In genomic region chr13:94157705-94158218, GRCh38 we compare ENCODE assay signal across 21 cellular contexts.
DNase-seq lines count a peak whose midpoint lies in the region; ATAC-seq and TF ChIP-seq lines count a peak whose summit lies in the region.
"Had no signal": no experiment of that assay in that cellular context is flagged by ENCODE, and none has a peak within 500 bp of the region (broad histone marks: within the 10 kb centered on the region; RNA-seq: fewer than 3 reads in every experiment).

No MANE protein-coding gene starts in this region.

- CTCF ChIA-PET in MCF 10A (lab: Yijun Ruan, JAX): interaction anchor here (0.5 kb wide), 1 partner anchor 932 kb away, joined by 3 read pairs; no protein-coding TSS in a partner anchor

- H3K4me3 Mint-ChIP-seq in MCF 10A (ENCODE audit: unreplicated experiment): no peak overlapping the region
- no peak overlapping the region for H3K4me3 Mint-ChIP-seq in activated T-cell treated with anti-CD3 and anti-CD28 coated beads, Interleukin-2, amount 50 U/mL, for 24 hours
- H3K4me3 Mint-ChIP-seq: effector memory CD8-positive, alpha-beta T cell; stimulated activated naive CD8-positive, alpha-beta T cell treated with anti-CD3 and anti-CD28 coated beads, Interleukin-15, amount 100 ng/mL, for 72 hours had no signal

- no peaks in the 10 kb centered on the region for H3K4me1 ChIP-seq in breast epithelium
- peaks cover 2 to 3% of the 10 kb centered on the region in 2 donors for H3K4me1 ChIP-seq in aorta (ENCODE audit: control insufficient read depth in 1 of 2, insufficient read depth in 2 of 2, low read length in 2 of 2)
- H3K4me1 ChIP-seq: BE2C had no signal

- H3K27me3 ChIP-seq in breast epithelium: no peaks in the 10 kb centered on the region
- H3K27me3 ChIP-seq in aorta (ENCODE audit: control insufficient read depth in 1 of 2, insufficient read depth in 2 of 2, low read length in 1 of 2): no peaks in the 10 kb centered on the region
- H3K27me3 ChIP-seq: BE2C, upper lobe of left lung had no signal

- POLR2A ChIA-PET in MCF 10A (lab: Yijun Ruan, JAX): interaction anchor here (0.6 to 1.5 kb wide), 3 partner anchors 10 to 188 kb away, joined by 3 to 4 read pairs (median 3); no protein-coding TSS in a partner anchor

- DNase-seq in MCF 10A (ENCODE audit: unreplicated experiment) (peak; percentile 60), breast epithelium (ENCODE audit: low spot score in 2 of 2) (no peak), globus pallidus (ENCODE audit: low spot score) (peak; percentile 32), midbrain (lab: John Stamatoyannopoulos, UW) (peak; percentile 42), aorta (no peak), SHP77 treated with DMSO at 0.1 percent for 48 hours (lab: John Stamatoyannopoulos, UW) (no peak), HuH-7.5 (ENCODE audit: low spot score) (no peak)
- DNase-seq in activated T-cell treated with anti-CD3 and anti-CD28 coated beads, Interleukin-2, amount 50 U/mL, for 24 hours: no peak
- DNase-seq: 8988T; activated CD4-positive, alpha-beta T cell treated with anti-CD3 and anti-CD28 coated beads, Interleukin-2, amount 50 U/mL, for 48 hours; activated naive CD4-positive, alpha-beta T cell; BE2C; effector memory CD8-positive, alpha-beta T cell; kidney glomerular epithelial cell; NCI-H1417; NCI-H526 treated with DMSO at 0.1 percent for 48 hours; SIG-M5; stimulated activated naive CD8-positive, alpha-beta T cell treated with anti-CD3 and anti-CD28 coated beads, Interleukin-15, amount 100 ng/mL, for 72 hours; T-helper 1 cell; upper lobe of left lung had no signal

- no peaks in the 10 kb centered on the region for H3K9me3 Mint-ChIP-seq in MCF 10A (ENCODE audit: unreplicated experiment)
- peaks cover 2% of the 10 kb centered on the region for H3K9me3 Mint-ChIP-seq in activated T-cell treated with anti-CD3 and anti-CD28 coated beads, Interleukin-2, amount 50 U/mL, for 24 hours
- H3K9me3 Mint-ChIP-seq: effector memory CD8-positive, alpha-beta T cell had no signal

- H3K36me3 ChIP-seq in breast epithelium (no peaks in the 10 kb centered on the region), aorta (ENCODE audit: control insufficient read depth in 1 of 2, insufficient read depth in 2 of 2, low read length in 1 of 2) (no peaks in the 10 kb centered on the region)
- H3K36me3 ChIP-seq: BE2C, upper lobe of left lung had no signal

- H3K36me3 Mint-ChIP-seq in MCF 10A (ENCODE audit: insufficient read depth, unreplicated experiment): peaks cover 5% of the 10 kb centered on the region
- no peaks in the 10 kb centered on the region for H3K36me3 Mint-ChIP-seq in activated T-cell treated with anti-CD3 and anti-CD28 coated beads, Interleukin-2, amount 50 U/mL, for 24 hours (ENCODE audit: low read depth)

- intact Hi-C loops in MCF 10A (cut with micrococcal nuclease): no loop called here
- intact Hi-C loops in breast epithelium (cut with DNase I; ENCODE audit: low total_unique reads): no loop called here
- intact Hi-C loops in aorta (cut with DNase I): no loop called here

- WGBS in aorta, 2 donors: 14 to 28% methylated on average over 2 of the region's 2 CpGs

- H3K4me3 ChIP-seq in breast epithelium (no peak overlapping the region), aorta (ENCODE audit: low read length in 2 of 2) (no peak overlapping the region)
- H3K4me3 ChIP-seq: upper lobe of left lung had no signal

- TF ChIP-seq POLR2A in breast epithelium (IDR thresholded peaks at IDR 0.05): no peak

- peak; percentile 77 for ATAC-seq in aorta (ENCODE audit: low FRiP score)
- ATAC-seq: effector memory CD8-positive, alpha-beta T cell; stimulated activated naive CD8-positive, alpha-beta T cell treated with anti-CD3 and anti-CD28 coated beads, Interleukin-15, amount 100 ng/mL, for 72 hours had no signal

- H3K9me3 ChIP-seq in breast epithelium (no peaks in the 10 kb centered on the region), aorta (ENCODE audit: control insufficient read depth, low read length) (no peaks in the 10 kb centered on the region)
- H3K9me3 ChIP-seq: BE2C, upper lobe of left lung had no signal

- no TSS peak for BruUV-seq in MCF 10A (replicated peaks; lab: Mats Ljungman, UMichigan)

- no peaks in the 10 kb centered on the region for H3K27me3 Mint-ChIP-seq in MCF 10A (ENCODE audit: insufficient read depth, unreplicated experiment)
- no peaks in the 10 kb centered on the region for H3K27me3 Mint-ChIP-seq in activated T-cell treated with anti-CD3 and anti-CD28 coated beads, Interleukin-2, amount 50 U/mL, for 24 hours
- H3K27me3 Mint-ChIP-seq: stimulated activated naive CD8-positive, alpha-beta T cell treated with anti-CD3 and anti-CD28 coated beads, Interleukin-15, amount 100 ng/mL, for 72 hours had no signal

- TF ChIP-seq CTCF in MCF 10A (IDR thresholded peaks at IDR 0.05; ENCODE audit: unreplicated experiment): no peak
- no peak for TF ChIP-seq CTCF in breast epithelium (IDR thresholded peaks at IDR 0.05)

- peaks cover 41% of the 10 kb centered on the region for H3K4me1 Mint-ChIP-seq in MCF 10A (ENCODE audit: insufficient read depth, unreplicated experiment)
- no peaks in the 10 kb centered on the region for H3K4me1 Mint-ChIP-seq in activated T-cell treated with anti-CD3 and anti-CD28 coated beads, Interleukin-2, amount 50 U/mL, for 24 hours (ENCODE audit: low read depth)
- H3K4me1 Mint-ChIP-seq: stimulated activated naive CD8-positive, alpha-beta T cell treated with anti-CD3 and anti-CD28 coated beads, Interleukin-15, amount 100 ng/mL, for 72 hours had no signal

- H3K27ac ChIP-seq in breast epithelium: no peak overlapping the region
- no peak overlapping the region for H3K27ac ChIP-seq in aorta (ENCODE audit: low read depth in 1 of 2, low read length in 2 of 2)
- H3K27ac ChIP-seq: upper lobe of left lung, VCaP had no signal

- H3K27ac Mint-ChIP-seq in MCF 10A (ENCODE audit: low read depth, unreplicated experiment): peak overlapping the region; percentile 68
- H3K27ac Mint-ChIP-seq in activated T-cell treated with anti-CD3 and anti-CD28 coated beads, Interleukin-2, amount 50 U/mL, for 24 hours: no peak overlapping the region
- H3K27ac Mint-ChIP-seq: stimulated activated naive CD8-positive, alpha-beta T cell treated with anti-CD3 and anti-CD28 coated beads, Interleukin-15, amount 100 ng/mL, for 72 hours had no signal

Comparison
In these comparisons a context has a peak if more than half of its experiments do, and no peak if none do; other contexts are left out.
1. DNase-seq: peak in MCF 10A (single experiment), globus pallidus (single experiment) and midbrain (single experiment); none in breast epithelium (0 of 2), aorta (0 of 2), SHP77 treated with DMSO at 0.1 percent for 48 hours (single experiment), HuH-7.5 (single experiment) and activated T-cell treated with anti-CD3 and anti-CD28 coated beads, Interleukin-2, amount 50 U/mL, for 24 hours (single experiment).